ENCODE assay signal across 11 cellular contexts in the genomic region with DNA sequence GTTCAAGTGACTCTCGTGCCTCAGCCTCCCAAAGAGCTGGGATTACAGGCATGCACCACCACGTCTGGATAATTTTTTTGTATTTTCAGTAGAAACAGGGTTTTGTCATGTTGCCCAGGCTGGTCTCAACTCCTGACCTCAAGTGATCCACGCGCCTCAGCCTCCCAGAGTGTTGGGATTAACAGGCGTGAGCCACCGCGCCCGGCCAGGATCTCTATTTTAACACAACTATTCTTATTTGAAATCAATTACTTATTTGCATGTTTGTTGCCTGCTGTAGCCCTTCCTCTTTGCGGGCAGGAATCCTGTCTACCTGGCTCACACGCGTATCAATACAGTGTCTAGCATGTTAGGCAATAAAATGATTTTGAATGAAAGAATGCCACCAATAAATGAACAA. TPM values are rescaled to one million over a fixed set of nuclear protein-coding genes. Genes with fewer than 3 reads are reported as not detected.
DNase-seq lines count a peak whose midpoint lies in the region; ATAC-seq and TF ChIP-seq lines count a peak whose summit lies in the region.
"Had no signal": no experiment of that assay in that cellular context is flagged by ENCODE, and none has a peak within 500 bp of the region (broad histone marks: within the 10 kb centered on the region; RNA-seq: fewer than 3 reads in every experiment).

No MANE protein-coding gene starts in this region.

- no peaks in the 10 kb centered on the region for H3K36me3 ChIP-seq in A673 (ENCODE audit: insufficient read depth, low read length, poor library complexity, severe bottlenecking)
- 0 out of 2 replicates have a peak, but pooled peaks cover 5% of the 10 kb centered on the region for H3K36me3 ChIP-seq in GM23248 (ENCODE audit: low read depth)
- no peaks in the 10 kb centered on the region for H3K36me3 ChIP-seq in mucosa of stomach (ENCODE audit: control insufficient read depth, insufficient read depth, low read length)
- H3K36me3 ChIP-seq in left ventricle myocardium inferior, result no peaks in the 10 kb centered on the region
- no peaks in the 10 kb centered on the region for H3K36me3 ChIP-seq in tibial nerve
- H3K36me3 ChIP-seq: ascending aorta, Peyer's patch had no signal

- H3K27ac ChIP-seq in A673 (ENCODE audit: low read depth, low read length, poor library complexity, severe bottlenecking) (no peak overlapping the region), GM23248 (no peak overlapping the region), left ventricle myocardium inferior (replicated peaks) (no peak overlapping the region), tibial nerve (peak overlapping the region in 1 of 4 donors; percentile 30)
- H3K27ac ChIP-seq: ascending aorta, psoas muscle had no signal

- intact Hi-C loops in A673 (cut with micrococcal nuclease; ENCODE audit: unreplicated experiment), result loop anchor here (10.0 kb wide), 1 partner anchor 331 kb away; no protein-coding TSS in a partner anchor
- intact Hi-C loops in activated T-helper 1 cell treated with anti-CD3 and anti-CD28 coated beads, Interleukin-12 subunit alpha, Interleukin-12 subunit beta, Interleukin-2, Interleukin-4 antibody, amounts not matched to agents 30 ng/mL and 10 ng/mL and 1 ng/mL, durations not matched to agents 14 hours and 24 hours and 36 hours (cut with micrococcal nuclease), result loop anchor here (2.0 to 10.0 kb wide), 4 partner anchors 251 to 719 kb away; a partner anchor contains a TSS
- intact Hi-C loops in left ventricle myocardium inferior (cut with micrococcal nuclease), result no loop called here

- TF ChIP-seq CTCF in A673 (conservative IDR thresholded peaks at IDR 0.05; ENCODE audit: low read depth, low read length) (no peak), left ventricle myocardium inferior (IDR thresholded peaks at IDR 0.05; ENCODE audit: borderline replicate concordance) (no peak), tibial nerve (IDR thresholded peaks at IDR 0.05) (no peak)

- CTCF ChIA-PET in A673 (lab: Charles Lee), result interaction anchor here (0.6 to 2.5 kb wide), 7 partner anchors 42 to 782 kb away, joined by 4 to 46 read pairs (median 6); a partner anchor contains a TSS

- H3K4me1 ChIP-seq in A673 (ENCODE audit: insufficient read depth, low read length, poor library complexity, severe bottlenecking) (peaks cover 10% of the 10 kb centered on the region), GM23248 (ENCODE audit: insufficient read depth) (peaks cover 16% of the 10 kb centered on the region), mucosa of stomach (ENCODE audit: control insufficient read depth, insufficient read depth, low read length) (peaks cover 5% of the 10 kb centered on the region), left ventricle myocardium inferior (peaks cover 41% of the 10 kb centered on the region), tibial nerve (peaks cover 0 to 35% (median 9%) of the 10 kb centered on the region in 4 donors)

- peaks cover 24% of the 10 kb centered on the region for H3K4me1 Mint-ChIP-seq in activated T-helper 1 cell treated with anti-CD3 and anti-CD28 coated beads, Interleukin-12 subunit alpha, Interleukin-12 subunit beta, Interleukin-2, Interleukin-4 antibody, amounts not matched to agents 30 ng/mL and 10 ng/mL and 1 ng/mL, durations not matched to agents 14 hours and 24 hours and 36 hours (ENCODE audit: low read depth)

- 94 to 95% methylated on average over 11 of the region's 11 CpGs for WGBS in GM23248 (ENCODE audit: low coverage in 1 of 2, low lambda C conversion rate in 2 of 2, missing lambda C conversion rate in 2 of 2), 2 experiments
- 61 to 69% methylated on average over 11 of the region's 11 CpGs for WGBS in tibial nerve, 2 donors

- ATAC-seq in GM18505 (IDR thresholded peaks at IDR 0.05; ENCODE audit: unreplicated experiment), result no peak

- TF ChIP-seq POLR2A in GM18505 (IDR thresholded peaks at IDR 0.05; ENCODE audit: borderline replicate concordance, extremely low read depth, insufficient read depth, insufficient read length), result no peak
- no peak for TF ChIP-seq POLR2A in tibial nerve (IDR thresholded peaks at IDR 0.05)

- H3K9me2 ChIP-seq in GM23248 (ENCODE audit: insufficient read depth), result no peaks in the 10 kb centered on the region

- peak overlapping the region; percentile 54 for H3K27ac Mint-ChIP-seq in activated T-helper 1 cell treated with anti-CD3 and anti-CD28 coated beads, Interleukin-12 subunit alpha, Interleukin-12 subunit beta, Interleukin-2, Interleukin-4 antibody, amounts not matched to agents 30 ng/mL and 10 ng/mL and 1 ng/mL, durations not matched to agents 14 hours and 24 hours and 36 hours

- H3K36me3 Mint-ChIP-seq in activated T-helper 1 cell treated with anti-CD3 and anti-CD28 coated beads, Interleukin-12 subunit alpha, Interleukin-12 subunit beta, Interleukin-2, Interleukin-4 antibody, amounts not matched to agents 30 ng/mL and 10 ng/mL and 1 ng/mL, durations not matched to agents 14 hours and 24 hours and 36 hours (ENCODE audit: low read depth), result peaks cover 4% of the 10 kb centered on the region

- TF ChIP-seq EP300 in tibial nerve (IDR thresholded peaks at IDR 0.05), result no peak

- peaks cover 42% of the 10 kb centered on the region for H3K79me2 ChIP-seq in GM23248 (ENCODE audit: insufficient read depth)

- no peak for DNase-seq in A673 (ENCODE audit: low spot score)
- DNase-seq in GM23248, result no peak
- DNase-seq in activated T-helper 1 cell treated with anti-CD3 and anti-CD28 coated beads, Interleukin-12 subunit alpha, Interleukin-12 subunit beta, Interleukin-2, Interleukin-4 antibody, amounts not matched to agents 30 ng/mL and 10 ng/mL and 1 ng/mL, durations not matched to agents 14 hours and 24 hours and 36 hours (ENCODE audit: low spot score), result no peak
- no peak for DNase-seq in kidney glomerular epithelial cell (lab: John Stamatoyannopoulos, UW)
- DNase-seq in left ventricle myocardium inferior, result no peak
- no peak for DNase-seq in tibial nerve (ENCODE audit: low spot score in 2 of 2)

- H3K27me3 ChIP-seq in A673 (replicated peaks; ENCODE audit: insufficient read depth, low read depth, low read length, poor library complexity) (no peaks in the 10 kb centered on the region), GM23248 (replicated peaks; ENCODE audit: insufficient read depth) (no peaks in the 10 kb centered on the region), mucosa of stomach (ENCODE audit: control insufficient read depth, insufficient read depth, low read length) (no peaks in the 10 kb centered on the region), left ventricle myocardium inferior (ENCODE audit: low read depth) (peaks cover 8% of the 10 kb centered on the region), tibial nerve (no peaks in the 10 kb centered on the region)
- H3K27me3 ChIP-seq: ascending aorta, Peyer's patch had no signal

- H3F3A ChIP-seq in GM23248 (ENCODE audit: insufficient read depth), result no peaks in the 10 kb centered on the region

- BruUV-seq in A673 (replicated peaks; lab: Mats Ljungman, UMichigan), result no TSS peak

- H3K9me3 Mint-ChIP-seq in activated T-helper 1 cell treated with anti-CD3 and anti-CD28 coated beads, Interleukin-12 subunit alpha, Interleukin-12 subunit beta, Interleukin-2, Interleukin-4 antibody, amounts not matched to agents 30 ng/mL and 10 ng/mL and 1 ng/mL, durations not matched to agents 14 hours and 24 hours and 36 hours, result no peaks in the 10 kb centered on the region

- no peak overlapping the region for H3K4me2 ChIP-seq in GM23248 (ENCODE audit: unreplicated experiment)

- H3K9me3 ChIP-seq in A673 (ENCODE audit: low read depth, low read length, poor library complexity, severe bottlenecking), result no peaks in the 10 kb centered on the region
- H3K9me3 ChIP-seq in GM23248 (ENCODE audit: low read depth), result no peaks in the 10 kb centered on the region
- no peaks in the 10 kb centered on the region for H3K9me3 ChIP-seq in mucosa of stomach (ENCODE audit: control insufficient read depth, low read length)
- no peaks in the 10 kb centered on the region for H3K9me3 ChIP-seq in left ventricle myocardium inferior (replicated peaks)
- H3K9me3 ChIP-seq in tibial nerve, result no peaks in the 10 kb centered on the region
- H3K9me3 ChIP-seq: ascending aorta, Peyer's patch, psoas muscle had no signal

- peak overlapping the region; percentile 94 for H2AFZ ChIP-seq in GM23248

- peak overlapping the region; percentile 96 for H3K4me3 Mint-ChIP-seq in activated T-helper 1 cell treated with anti-CD3 and anti-CD28 coated beads, Interleukin-12 subunit alpha, Interleukin-12 subunit beta, Interleukin-2, Interleukin-4 antibody, amounts not matched to agents 30 ng/mL and 10 ng/mL and 1 ng/mL, durations not matched to agents 14 hours and 24 hours and 36 hours

- H3K4me3 ChIP-seq in A673 (ENCODE audit: low read depth, low read length, poor library complexity, severe bottlenecking) (peak overlapping the region; percentile 91), GM23248 (no peak overlapping the region), mucosa of stomach (ENCODE audit: low read length) (peak overlapping the region; percentile 24), left ventricle myocardium inferior (no peak overlapping the region), tibial nerve (no peak overlapping the region)

- POLR2A ChIA-PET in A673 (lab: Charles Lee; ENCODE audit: low non-redundant PET), result interaction anchor here (0.6 kb wide), 1 partner anchor 52 kb away, joined by 7 read pairs; no protein-coding TSS in a partner anchor

- in situ Hi-C loops in GM23248 (cut with MboI), result loop anchor here (10.0 kb wide), 1 partner anchor 331 kb away; no protein-coding TSS in a partner anchor

- H3K9ac ChIP-seq in GM23248 (peak overlapping the region; percentile 47; the same call in 1 of the 2 replicates), mucosa of stomach (ENCODE audit: low read length) (peak overlapping the region; percentile 56)

- H4K20me1 ChIP-seq in GM23248 (ENCODE audit: insufficient read depth), result no peaks in the 10 kb centered on the region

- peaks cover 11% of the 10 kb centered on the region for H3K27me3 Mint-ChIP-seq in activated T-helper 1 cell treated with anti-CD3 and anti-CD28 coated beads, Interleukin-12 subunit alpha, Interleukin-12 subunit beta, Interleukin-2, Interleukin-4 antibody, amounts not matched to agents 30 ng/mL and 10 ng/mL and 1 ng/mL, durations not matched to agents 14 hours and 24 hours and 36 hours (ENCODE audit: insufficient read depth)

RNA-seq across cellular contexts. Expression of a gene that starts 0.8 kb away (rescaled TPM):
- total RNA-seq in A673 (2021) (23.5 and 24.2 TPM in 2 replicates), left ventricle myocardium inferior (18.9 TPM), tibial nerve (10 to 100 TPM in 2 of 4 donors, 1 to 10 TPM in 2; 5.3 to 23.2 (median 10.2) TPM)
- total RNA-seq in GM23248 (2014; rRNA removed; shearing (Covaris generic)), result 42.8 and 43.3 TPM in 2 replicates
- polyA plus RNA-seq in GM23248 (2016; fragmentation: Nextera tagmentation; extraction: Ambion mirVana), result 34.1 and 39.1 TPM in 2 replicates
- total RNA-seq in activated T-helper 1 cell treated with anti-CD3 and anti-CD28 coated beads, Interleukin-12 subunit alpha, Interleukin-12 subunit beta, Interleukin-2, Interleukin-4 antibody, amounts not matched to agents 30 ng/mL and 10 ng/mL and 1 ng/mL, durations not matched to agents 14 hours and 24 hours and 36 hours, result 21.9 and 22.7 TPM in 2 replicates

RNA-seq across cellular contexts. Expression of a gene that starts 41.6 kb away (rescaled TPM):
- total RNA-seq in A673 (2021) (29.4 and 41.8 TPM in 2 replicates), left ventricle myocardium inferior (9.0 TPM), tibial nerve (10 to 100 TPM; 24.1 to 62.7 (median 38.9) TPM)
- total RNA-seq in GM23248 (2014; rRNA removed; shearing (Covaris generic)), result 17.8 and 25.1 TPM in 2 replicates
- 5.6 and 5.7 TPM in 2 replicates for polyA plus RNA-seq in GM23248 (2016; fragmentation: Nextera tagmentation; extraction: Ambion mirVana)
- 29.1 and 30.7 TPM in 2 replicates for total RNA-seq in activated T-helper 1 cell treated with anti-CD3 and anti-CD28 coated beads, Interleukin-12 subunit alpha, Interleukin-12 subunit beta, Interleukin-2, Interleukin-4 antibody, amounts not matched to agents 30 ng/mL and 10 ng/mL and 1 ng/mL, durations not matched to agents 14 hours and 24 hours and 36 hours

Comparison
In these comparisons a context has a peak if more than half of its experiments do, and no peak if none do; other contexts are left out.
1. H3K4me3 ChIP-seq: peak in A673 (single experiment) and mucosa of stomach (single experiment); none in GM23248 (single experiment), left ventricle myocardium inferior (single experiment) and tibial nerve (0 of 4).